1 cellular context compared by ENCODE assay signal in the genomic region with DNA sequence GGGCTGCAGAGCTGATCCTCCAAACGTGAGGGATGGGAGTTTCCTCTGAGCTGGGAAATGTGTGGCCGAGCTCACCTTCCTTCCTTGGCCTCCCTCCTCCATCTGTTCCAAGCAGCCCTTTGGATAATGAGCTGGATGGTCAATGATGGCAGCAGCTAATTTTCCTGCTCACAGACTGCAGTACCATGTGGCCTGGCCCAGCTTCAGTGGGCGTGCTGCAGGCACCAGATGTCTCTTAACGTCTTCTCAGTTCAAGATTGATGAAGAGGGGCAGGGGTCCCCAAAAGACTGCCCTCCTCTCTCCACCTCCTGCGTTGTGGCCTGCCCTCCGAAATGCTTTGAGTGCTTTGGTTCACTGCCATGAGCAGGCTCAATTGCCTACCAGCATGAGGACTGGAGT.
TF ChIP-seq lines count a peak whose summit lies in the region.

No MANE protein-coding gene starts in this region.

TF ChIP-seq in GM23338, 12 proteins besides CTCF, POLR2A, EP300 and RAD21 (continued from another document):
- TF ChIP-seq NANOG (IDR thresholded peaks at IDR 0.05; ENCODE audit: borderline replicate concordance): no peak
- no peak for TF ChIP-seq EZH2 (IDR thresholded peaks at IDR 0.05; ENCODE audit: low read depth, unreplicated experiment)
